Comparison of ENCODE assay signal across 16 cellular contexts in the genomic region with DNA sequence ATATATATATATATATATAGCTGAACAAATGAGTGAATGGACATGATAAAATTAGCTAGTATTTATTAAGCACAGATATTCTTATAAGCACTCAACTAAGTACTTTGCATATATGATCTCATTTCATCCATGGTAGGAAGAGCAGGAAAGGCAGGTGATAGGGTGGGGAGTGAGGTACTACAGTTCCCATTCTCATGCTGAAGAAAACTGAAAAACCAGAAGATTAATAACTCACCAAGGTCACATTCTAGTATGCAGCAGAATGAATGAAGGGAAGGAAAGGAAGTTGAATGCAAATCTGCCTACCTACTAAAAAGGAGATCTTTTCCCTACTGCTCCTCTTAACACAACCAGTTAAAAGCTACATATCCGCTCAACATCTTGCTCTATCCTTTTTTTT.
DNase-seq lines count a peak whose midpoint lies in the region; ATAC-seq and TF ChIP-seq lines count a peak whose summit lies in the region.
"Had no signal": no experiment of that assay in that cellular context is flagged by ENCODE, and none has a peak within 500 bp of the region (broad histone marks: within the 10 kb centered on the region; RNA-seq: fewer than 3 reads in every experiment).

No MANE protein-coding gene starts in this region.

- 85 to 97% (median 94%) methylated on average over 1 of the region's 1 CpG for WGBS in heart left ventricle, 4 donors

- no peak for TF ChIP-seq CTCF in heart left ventricle (IDR thresholded peaks at IDR 0.05)

- no peak for TF ChIP-seq POLR2A in heart left ventricle (IDR thresholded peaks at IDR 0.05)

- H3K9me3 ChIP-seq in heart left ventricle: no peaks in the 10 kb centered on the region
- H3K9me3 ChIP-seq: HAP-1 had no signal

- no peak overlapping the region for H3K27ac ChIP-seq in heart left ventricle

- DNase-seq in activated CD4-positive, CD25-positive, alpha-beta regulatory T cell (lab: John Stamatoyannopoulos, UW): no peak
- DNase-seq in heart left ventricle: no peak
- DNase-seq: C1 segment of cervical spinal cord; Calu3; CD4-positive, alpha-beta memory T cell; COR-L47; DMS53; DMS79 treated with DMSO at 0.1 percent for 48 hours; GF-D8; GOT3; HFFc6 had no signal

- no peaks in the 10 kb centered on the region for H3K4me1 ChIP-seq in heart left ventricle
- H3K4me1 ChIP-seq: HAP-1 had no signal

- peak; percentile 46 for ATAC-seq in GM19463 (IDR thresholded peaks at IDR 0.05; ENCODE audit: unreplicated experiment)
- peak; percentile 50 for ATAC-seq in HG03066 (IDR thresholded peaks at IDR 0.05; ENCODE audit: low read depth, unreplicated experiment)
- peak; percentile 77 for ATAC-seq in HG03571 (IDR thresholded peaks at IDR 0.05; ENCODE audit: unreplicated experiment)
- ATAC-seq in GM19324 (IDR thresholded peaks at IDR 0.05; ENCODE audit: low FRiP score, unreplicated experiment): no peak
- ATAC-seq in heart left ventricle: no peak

- no peak overlapping the region for H3K4me3 ChIP-seq in heart left ventricle
- H3K4me3 ChIP-seq: HAP-1 had no signal

- H3K27me3 ChIP-seq in heart left ventricle: peaks cover 0 to 8% (median 0%) of the 10 kb centered on the region in 9 donors

- no peaks in the 10 kb centered on the region for H3K36me3 ChIP-seq in heart left ventricle
- H3K36me3 ChIP-seq: HAP-1 had no signal

- intact Hi-C loops in heart left ventricle (cut with DNase I): no loop called here

Comparison
In these comparisons a context has a peak if more than half of its experiments do, and no peak if none do; other contexts are left out.
1. ATAC-seq: peak in GM19463 (single experiment), HG03066 (single experiment) and HG03571 (single experiment); none in GM19324 (single experiment) and heart left ventricle (0 of 4).